Comparison of ENCODE assay signal across 22 cellular contexts in the genomic region with DNA sequence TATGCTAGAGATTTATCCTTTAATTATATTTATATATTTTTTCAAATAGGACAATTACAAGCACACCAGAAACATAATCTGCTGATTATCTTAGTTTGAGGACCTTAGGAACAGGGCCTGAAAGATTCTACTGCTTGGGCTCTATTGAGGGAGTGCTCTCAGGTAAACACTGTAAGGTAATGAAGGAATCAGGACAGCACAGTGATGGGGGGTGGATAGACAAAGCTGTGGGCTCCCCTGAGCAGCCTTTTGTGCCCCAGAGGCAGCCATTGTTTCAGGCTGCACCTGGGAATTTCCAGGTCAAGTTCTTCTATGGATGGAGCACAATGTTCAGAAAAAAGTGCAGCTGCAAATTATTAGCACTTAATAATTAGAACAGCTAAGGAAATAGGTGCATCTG.
"Had no signal": no experiment of that assay in that cellular context is flagged by ENCODE, and none has a peak within 500 bp of the region (broad histone marks: within the 10 kb centered on the region; RNA-seq: fewer than 3 reads in every experiment).

No MANE protein-coding gene starts in this region.

- H3K27ac Mint-ChIP-seq: effector memory CD8-positive, alpha-beta T cell; natural killer cell; stimulated activated memory B cell treated with anti-CD40 and anti-IgM and Interleukin-4, amounts not matched to agents 10 μg/mL and 1 μg/mL and 100 μg/mL, for 72 hours had no signal

- ATAC-seq: effector memory CD8-positive, alpha-beta T cell; left cardiac atrium; left lung; natural killer cell; psoas muscle; right cardiac atrium; stimulated activated memory B cell treated with anti-CD40 and anti-IgM and Interleukin-4, amounts not matched to agents 10 μg/mL and 1 μg/mL and 100 μg/mL, for 72 hours; stimulated activated naive CD8-positive, alpha-beta T cell treated with anti-CD3 and anti-CD28 coated beads, Interleukin-15, Interleukin-2, amounts not matched to agents 100 U/mL and 50 U/mL, for 24 hours had no signal

- H3K27ac ChIP-seq: esophagus squamous epithelium, left lung, ovary, psoas muscle, sigmoid colon, testis, tibial nerve, upper lobe of left lung had no signal

- H3K4me3 Mint-ChIP-seq: effector memory CD8-positive, alpha-beta T cell; natural killer cell; stimulated activated memory B cell treated with anti-CD40 and anti-IgM and Interleukin-4, amounts not matched to agents 10 μg/mL and 1 μg/mL and 100 μg/mL, for 72 hours had no signal

- H3K4me3 ChIP-seq: esophagus squamous epithelium, left lung, ovary, psoas muscle, sigmoid colon, testis, tibial nerve, upper lobe of left lung had no signal

- H3K27me3 ChIP-seq: esophagus squamous epithelium, left lung, ovary, sigmoid colon, testis, tibial nerve, upper lobe of left lung had no signal

- DNase-seq: cortex of kidney; effector memory CD8-positive, alpha-beta T cell; erythroblast; esophagus squamous epithelium; hypothalamus; left cardiac atrium; left lung; natural killer cell; occipital lobe; ovary; posterior cingulate gyrus; psoas muscle; right cardiac atrium; sigmoid colon; stimulated activated CD4-positive, alpha-beta T cell treated with anti-CD3 and anti-CD28 coated beads, Interleukin-2, amount 100 ng/mL, for 24 hours; stimulated activated CD4-positive, alpha-beta T cell treated with anti-CD3 and anti-CD28 coated beads, Interleukin-4, amount 100 ng/mL, for 24 hours; stimulated activated naive CD8-positive, alpha-beta T cell treated with anti-CD3 and anti-CD28 coated beads, Interleukin-15, Interleukin-2, amounts not matched to agents 100 U/mL and 50 U/mL, for 24 hours; substantia nigra; testis; upper lobe of left lung had no signal

- H3K4me1 ChIP-seq: left lung, psoas muscle, sigmoid colon, testis, upper lobe of left lung had no signal

- H3K36me3 Mint-ChIP-seq: stimulated activated memory B cell treated with anti-CD40 and anti-IgM and Interleukin-4, amounts not matched to agents 10 μg/mL and 1 μg/mL and 100 μg/mL, for 72 hours had no signal

- H3K9me3 ChIP-seq: ovary, psoas muscle, testis, tibial nerve, upper lobe of left lung had no signal

- H3K36me3 ChIP-seq: esophagus squamous epithelium, left lung, ovary, sigmoid colon, tibial nerve, upper lobe of left lung had no signal

- H3K4me1 Mint-ChIP-seq: natural killer cell; stimulated activated memory B cell treated with anti-CD40 and anti-IgM and Interleukin-4, amounts not matched to agents 10 μg/mL and 1 μg/mL and 100 μg/mL, for 72 hours had no signal

- H3K27me3 Mint-ChIP-seq: effector memory CD8-positive, alpha-beta T cell; stimulated activated memory B cell treated with anti-CD40 and anti-IgM and Interleukin-4, amounts not matched to agents 10 μg/mL and 1 μg/mL and 100 μg/mL, for 72 hours had no signal
